In the genomic region with DNA sequence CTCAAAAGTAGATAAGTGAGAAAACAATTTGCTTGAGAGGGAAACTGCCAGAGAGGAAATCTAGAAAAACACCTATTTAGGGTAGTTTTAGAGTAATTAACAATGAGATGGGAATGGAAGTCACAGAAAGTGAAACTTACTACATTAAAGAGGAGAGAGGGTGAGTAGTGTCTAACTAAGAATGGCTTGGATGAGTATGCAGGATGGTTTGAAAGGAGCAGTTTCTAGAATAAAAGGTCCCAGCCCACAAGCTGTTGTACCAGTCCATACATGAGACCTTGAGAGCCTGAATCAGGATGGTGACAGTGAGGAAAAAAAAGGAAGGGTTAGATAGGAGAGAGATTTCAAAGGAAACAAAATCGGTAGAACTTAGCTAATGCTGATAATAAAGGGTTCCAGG, we compare ENCODE assay signal across 9 cellular contexts. TPM values are rescaled to one million over a fixed set of nuclear protein-coding genes. Genes with fewer than 3 reads are reported as not detected.
DNase-seq lines count a peak whose midpoint lies in the region; ATAC-seq and TF ChIP-seq lines count a peak whose summit lies in the region.
"Had no signal": no experiment of that assay in that cellular context is flagged by ENCODE, and none has a peak within 500 bp of the region (broad histone marks: within the 10 kb centered on the region; RNA-seq: fewer than 3 reads in every experiment).

No MANE protein-coding gene starts in this region.

- H3K27me3 Mint-ChIP-seq in activated naive CD4-positive, alpha-beta T cell treated with anti-CD3 and anti-CD28 coated beads, Interleukin-2, amount 50 U/mL, for 24 hours = no peaks in the 10 kb centered on the region
- H3K27me3 Mint-ChIP-seq in activated B cell treated with CpG ODN at 0.5 μM for 24 hours = no peaks in the 10 kb centered on the region
- peaks cover 7% of the 10 kb centered on the region for H3K27me3 Mint-ChIP-seq in glutamatergic neuron (ENCODE audit: unreplicated experiment)

- H3K4me1 ChIP-seq in suprapubic skin = peaks cover 40% of the 10 kb centered on the region

- peak overlapping the region; percentile 93 for H3K4me3 ChIP-seq in suprapubic skin

- H3K27ac Mint-ChIP-seq in activated naive CD4-positive, alpha-beta T cell treated with anti-CD3 and anti-CD28 coated beads, Interleukin-2, amount 50 U/mL, for 24 hours = peak overlapping the region; percentile 97
- no peak overlapping the region for H3K27ac Mint-ChIP-seq in activated B cell treated with CpG ODN at 0.5 μM for 24 hours
- H3K27ac Mint-ChIP-seq in glutamatergic neuron (ENCODE audit: unreplicated experiment) = no peak overlapping the region

- ATAC-seq in activated B cell treated with CpG ODN at 0.5 μM for 24 hours (ENCODE audit: low read depth) (no peak), HG02571 (IDR thresholded peaks at IDR 0.05; ENCODE audit: unreplicated experiment) (no peak)

- H3K27me3 ChIP-seq in suprapubic skin = no peaks in the 10 kb centered on the region

- no peak for TF ChIP-seq CTCF in activated B cell treated with CpG ODN at 0.5 μM for 24 hours (IDR thresholded peaks at IDR 0.05)
- no peak for TF ChIP-seq CTCF in glutamatergic neuron (IDR thresholded peaks at IDR 0.05; ENCODE audit: partially characterized antibody, unreplicated experiment)
- TF ChIP-seq CTCF in suprapubic skin (IDR thresholded peaks at IDR 0.05) = no peak

- DNase-seq in activated naive CD4-positive, alpha-beta T cell treated with anti-CD3 and anti-CD28 coated beads, Interleukin-2, amount 50 U/mL, for 16 hours = no peak
- no peak for DNase-seq in activated B cell treated with CpG ODN at 0.5 μM for 24 hours
- no peak for DNase-seq in glutamatergic neuron
- no peak for DNase-seq in suprapubic skin (ENCODE audit: low spot score in 2 of 2)
- no peak for DNase-seq in epidermal melanocyte (ENCODE audit: insufficient read length, low spot score)
- no peak for DNase-seq in central memory CD4-positive, alpha-beta T cell
- DNase-seq: NCI-H510A had no signal

- peak overlapping the region; percentile 94 for H3K4me3 Mint-ChIP-seq in activated naive CD4-positive, alpha-beta T cell treated with anti-CD3 and anti-CD28 coated beads, Interleukin-2, amount 50 U/mL, for 24 hours
- H3K4me3 Mint-ChIP-seq in activated B cell treated with CpG ODN at 0.5 μM for 24 hours (peak overlapping the region; percentile 94), glutamatergic neuron (ENCODE audit: unreplicated experiment) (peak overlapping the region; percentile 99)

- 56% methylated on average over 1 of the region's 1 CpG for WGBS in suprapubic skin

- peaks cover 57% of the 10 kb centered on the region for H3K4me1 Mint-ChIP-seq in activated naive CD4-positive, alpha-beta T cell treated with anti-CD3 and anti-CD28 coated beads, Interleukin-2, amount 50 U/mL, for 24 hours
- H3K4me1 Mint-ChIP-seq in activated B cell treated with CpG ODN at 0.5 μM for 24 hours (peaks cover 28% of the 10 kb centered on the region), glutamatergic neuron (ENCODE audit: low read depth, unreplicated experiment) (peaks cover 6% of the 10 kb centered on the region)

- intact Hi-C loops in activated B cell treated with CpG ODN at 0.5 μM for 24 hours (cut with micrococcal nuclease) = loop anchor here (5.0 to 10.0 kb wide), 3 partner anchors 175 to 1192 kb away; a partner anchor contains a TSS

- CTCF ChIA-PET in activated B cell treated with CpG ODN at 0.5 μM for 24 hours (lab: Charles Lee) = interaction anchor here (1.3 kb wide), 1 partner anchor 383 kb away, joined by 4 read pairs; a partner anchor contains a TSS

- no peak overlapping the region for H3K27ac ChIP-seq in suprapubic skin

- H3K9me3 Mint-ChIP-seq in activated naive CD4-positive, alpha-beta T cell treated with anti-CD3 and anti-CD28 coated beads, Interleukin-2, amount 50 U/mL, for 24 hours = no peaks in the 10 kb centered on the region
- H3K9me3 Mint-ChIP-seq in activated B cell treated with CpG ODN at 0.5 μM for 24 hours = no peaks in the 10 kb centered on the region
- peaks cover 6% of the 10 kb centered on the region for H3K9me3 Mint-ChIP-seq in glutamatergic neuron (ENCODE audit: unreplicated experiment)

- H3K36me3 Mint-ChIP-seq in activated naive CD4-positive, alpha-beta T cell treated with anti-CD3 and anti-CD28 coated beads, Interleukin-2, amount 50 U/mL, for 24 hours = peaks cover 37% of the 10 kb centered on the region
- H3K36me3 Mint-ChIP-seq in activated B cell treated with CpG ODN at 0.5 μM for 24 hours (ENCODE audit: low read depth) = peaks cover 53% of the 10 kb centered on the region
- no peaks in the 10 kb centered on the region for H3K36me3 Mint-ChIP-seq in glutamatergic neuron (ENCODE audit: unreplicated experiment)

- no peak for TF ChIP-seq POLR2A in suprapubic skin (IDR thresholded peaks at IDR 0.05)

- peaks cover 21% of the 10 kb centered on the region for H3K36me3 ChIP-seq in suprapubic skin

- TF ChIP-seq EP300 in suprapubic skin (IDR thresholded peaks at IDR 0.05) = no peak

- POLR2A ChIA-PET in activated B cell treated with CpG ODN at 0.5 μM for 24 hours (lab: Charles Lee) = no interaction called here

- H3K9me3 ChIP-seq in suprapubic skin = no peaks in the 10 kb centered on the region

RNA-seq across cellular contexts. Expression of a gene that starts 1.3 kb away (rescaled TPM):
- 21.0 and 23.1 TPM in 2 replicates for total RNA-seq in activated B cell treated with CpG ODN at 0.5 μM for 24 hours
- total RNA-seq in glutamatergic neuron (ENCODE audit: unreplicated experiment) = 9.1 TPM
- total RNA-seq in suprapubic skin = 10 to 100 TPM in 2 of 4 donors, 1 to 10 TPM in 2; 5.9 to 15.4 (median 12.0) TPM

RNA-seq across cellular contexts. Expression of a gene that starts 10.9 kb away (rescaled TPM):
- total RNA-seq in activated B cell treated with CpG ODN at 0.5 μM for 24 hours = 0.59 TPM in 1 of 2 replicates, not detected in the other
- 0.29 TPM for total RNA-seq in glutamatergic neuron (ENCODE audit: unreplicated experiment)
- total RNA-seq in suprapubic skin = 1 to 10 TPM in 1 of 4 donors, under 1 TPM in 1, not detected in 2; 0.78 to 1.2 TPM

RNA-seq across cellular contexts. Expression of a gene that starts 15.1 kb away (rescaled TPM):
- total RNA-seq in activated B cell treated with CpG ODN at 0.5 μM for 24 hours (not detected in 2 replicates), glutamatergic neuron (ENCODE audit: unreplicated experiment) (not detected), suprapubic skin (10 to 100 TPM in 1 of 4 donors, 1 to 10 TPM in 2, not detected in 1; 2.0 to 10.1 (median 3.7) TPM)

RNA-seq across cellular contexts. Expression of a gene that starts 31.0 kb away (rescaled TPM):
- 0.22 and 0.24 TPM in 2 replicates for total RNA-seq in activated B cell treated with CpG ODN at 0.5 μM for 24 hours
- 0.12 TPM for total RNA-seq in glutamatergic neuron (ENCODE audit: unreplicated experiment)
- total RNA-seq in suprapubic skin = 1 to 10 TPM in 1 of 4 donors, under 1 TPM in 2, not detected in 1; 0.15 to 2.2 (median 0.38) TPM
